In the genomic region with DNA sequence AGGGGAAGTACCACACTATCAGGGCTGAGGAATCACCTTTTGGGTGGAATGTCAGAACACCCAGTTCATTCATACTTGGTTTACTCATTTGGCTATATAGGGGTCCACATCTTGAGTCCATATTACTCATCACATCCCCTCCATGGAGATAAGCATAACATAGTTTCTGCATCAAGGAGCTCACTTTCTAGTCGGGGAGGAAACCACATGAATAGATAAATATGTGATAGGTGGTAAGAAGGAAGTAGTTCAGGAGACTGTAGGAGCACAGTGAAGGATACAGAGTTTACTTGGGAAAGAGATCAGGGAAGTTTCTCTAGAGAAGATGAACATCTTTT, we compare ENCODE assay signal across 3 cellular contexts. TPM values are rescaled to one million over a fixed set of nuclear protein-coding genes. Genes with fewer than 3 reads are reported as not detected.
"Had no signal": no experiment of that assay in that cellular context is flagged by ENCODE, and none has a peak within 500 bp of the region (broad histone marks: within the 10 kb centered on the region; RNA-seq: fewer than 3 reads in every experiment).

No MANE protein-coding gene starts in this region.

RNA-seq across cellular contexts. Expression of a gene that starts 4.4 kb away (rescaled TPM):
- total RNA-seq: cardiac muscle cell, PC-3, SJSA1 had no signal

RNA-seq across cellular contexts. Expression of a gene that starts 9.9 kb away (rescaled TPM):
- total RNA-seq: cardiac muscle cell, PC-3, SJSA1 had no signal

RNA-seq across cellular contexts. Expression of a gene that starts 57.9 kb away (rescaled TPM):
- total RNA-seq: cardiac muscle cell, SJSA1 had no signal
- polyA plus RNA-seq: cardiac muscle cell had no signal
